ENCODE assay signal across 15 cellular contexts in the genomic region with DNA sequence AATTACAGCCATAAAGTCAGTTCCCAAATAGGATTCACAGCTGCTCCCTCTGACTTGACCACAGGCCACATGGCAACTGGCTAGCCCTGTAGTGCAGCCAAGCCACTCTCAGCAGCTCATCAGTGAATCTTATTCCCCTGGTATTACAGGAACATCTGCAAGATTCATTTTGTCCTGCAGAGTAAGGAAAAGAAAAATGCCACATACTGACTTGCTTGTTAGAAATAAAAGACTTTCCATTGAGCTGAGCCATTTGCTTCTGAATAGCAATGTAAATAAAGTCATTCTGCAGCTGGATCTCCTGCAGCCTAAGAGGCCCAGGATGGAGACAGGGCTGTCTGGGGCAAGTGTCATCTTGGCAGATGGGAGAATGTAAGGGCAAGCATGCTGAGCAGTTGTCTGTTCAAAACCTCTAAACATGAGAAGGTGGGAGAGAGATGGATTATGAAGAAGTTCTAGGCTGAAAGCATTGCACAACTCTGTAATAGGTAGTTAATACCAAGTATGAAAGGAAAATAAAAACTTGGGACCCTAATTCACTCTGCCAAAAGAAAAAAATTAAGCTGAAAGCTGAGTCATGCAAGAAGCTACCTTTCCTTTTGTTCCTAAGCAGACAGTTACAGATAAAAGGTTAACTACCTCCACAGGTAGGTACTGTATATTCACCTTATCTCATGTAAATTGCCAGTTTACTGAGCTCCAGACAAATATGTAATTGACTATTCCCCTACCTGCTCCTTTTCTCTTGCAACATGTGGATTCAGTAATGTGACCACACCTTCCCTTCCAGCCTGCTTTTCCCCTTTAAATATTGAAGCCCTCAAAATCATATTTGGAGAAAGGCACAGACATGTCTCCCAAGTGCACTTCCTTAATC.
A peak's percentile ranks its signal among the peaks of the same experiment; 100 is the strongest.
DNase-seq lines count a peak whose midpoint lies in the region; ATAC-seq, FAIRE-seq and TF ChIP-seq lines count a peak whose summit lies in the region.
"Had no signal": no experiment of that assay in that cellular context is flagged by ENCODE, and none has a peak within 500 bp of the region (broad histone marks: within the 10 kb centered on the region; RNA-seq: fewer than 3 reads in every experiment).

No MANE protein-coding gene starts in this region.

- peak overlapping the region; percentile 66 for H3K27ac Mint-ChIP-seq in endodermal cell
- H3K27ac Mint-ChIP-seq: activated CD8-positive, alpha-beta T cell treated with anti-CD3 and anti-CD28 coated beads for 36 hours; activated naive CD4-positive, alpha-beta T cell treated with anti-CD3 and anti-CD28 coated beads, Interleukin-2, amount 10 ng/mL, durations not matched to agents 7 days and 5 days; CD8-positive, alpha-beta T cell; T-helper 1 cell treated with Interleukin-12 subunit alpha and Interleukin-12 subunit beta and Interleukin-4 antibody, amounts not matched to agents 30 μg/mL and 1 μg/mL, for 36 hours had no signal

- no peaks in the 10 kb centered on the region for H3K27me3 ChIP-seq in endodermal cell (ENCODE audit: control insufficient read depth, insufficient read depth, low read length, poor library complexity, severe bottlenecking)
- no peaks in the 10 kb centered on the region for H3K27me3 ChIP-seq in osteoblast (ENCODE audit: insufficient read depth, low read length)
- H3K27me3 ChIP-seq: foreskin keratinocyte had no signal

- no peak for TF ChIP-seq CTCF in endodermal cell (conservative IDR thresholded peaks at IDR 0.05)
- no peak for TF ChIP-seq CTCF in osteoblast (IDR thresholded peaks at IDR 0.05; ENCODE audit: extremely low read depth, low read depth, low read length)
- TF ChIP-seq CTCF in D721Med (IDR thresholded peaks at IDR 0.05; ENCODE audit: insufficient read depth, missing control alignments): no peak

- DNase-seq in DMS53 treated with DMSO at 0.1 percent for 48 hours (lab: John Stamatoyannopoulos, UW; ENCODE audit: unreplicated experiment): peak; percentile 10
- DNase-seq in NCI-H187 treated with DMSO at 0.1 percent for 48 hours (lab: John Stamatoyannopoulos, UW): peak; percentile 13
- DNase-seq in endodermal cell: peak; percentile 71
- no peak for DNase-seq in osteoblast (ENCODE audit: insufficient read length, low spot score, missing footprints)
- DNase-seq in D721Med (ENCODE audit: insufficient read length, low spot score): no peak
- no peak for DNase-seq in NCI-H2107 (lab: John Stamatoyannopoulos, UW)
- DNase-seq: activated CD8-positive, alpha-beta T cell treated with anti-CD3 and anti-CD28 coated beads for 36 hours; activated naive CD4-positive, alpha-beta T cell treated with anti-CD3 and anti-CD28 coated beads, Interleukin-2, amount 10 ng/mL, durations not matched to agents 7 days and 5 days; CD8-positive, alpha-beta T cell; foreskin keratinocyte; stimulated activated CD4-positive, alpha-beta T cell treated with anti-CD3 and anti-CD28 coated beads, Interleukin-15, amount 100 ng/mL, for 24 hours had no signal

- peaks cover 76% of the 10 kb centered on the region for H3K9me3 ChIP-seq in endodermal cell (ENCODE audit: control insufficient read depth, low read length)
- no peaks in the 10 kb centered on the region for H3K9me3 ChIP-seq in osteoblast (ENCODE audit: low read depth, low read length)

- H2AFZ ChIP-seq in osteoblast (ENCODE audit: low read length): no peak overlapping the region

- H3K36me3 Mint-ChIP-seq in endodermal cell (ENCODE audit: low read depth): peaks cover 12% of the 10 kb centered on the region
- H3K36me3 Mint-ChIP-seq: activated naive CD4-positive, alpha-beta T cell treated with anti-CD3 and anti-CD28 coated beads, Interleukin-2, amount 10 ng/mL, durations not matched to agents 7 days and 5 days; CD8-positive, alpha-beta T cell had no signal

- peak overlapping the region; percentile 53 for H3K4me2 ChIP-seq in osteoblast (ENCODE audit: insufficient read depth, low read length)

- no peaks in the 10 kb centered on the region for H3K79me2 ChIP-seq in osteoblast (ENCODE audit: insufficient read depth, low read length)

- H3K9ac ChIP-seq in endodermal cell (ENCODE audit: extremely low read depth, low read length, poor library complexity, severe bottlenecking): no peak overlapping the region

- no peaks in the 10 kb centered on the region for H3K36me3 ChIP-seq in endodermal cell (ENCODE audit: control insufficient read depth, insufficient read depth, low read length)
- no peaks in the 10 kb centered on the region for H3K36me3 ChIP-seq in osteoblast (ENCODE audit: insufficient read depth, low read length)

- H3K27me3 Mint-ChIP-seq in endodermal cell (ENCODE audit: insufficient read depth): no peaks in the 10 kb centered on the region

- H4K20me1 ChIP-seq in osteoblast (ENCODE audit: insufficient read depth, low read length): no peaks in the 10 kb centered on the region

- H3K27ac ChIP-seq in endodermal cell (ENCODE audit: low read depth, low read length) (peak overlapping the region; percentile 81), osteoblast (ENCODE audit: low read depth, low read length) (peak overlapping the region; percentile 8)
- H3K27ac ChIP-seq: foreskin keratinocyte, HL-60 had no signal

- H3K9me3 Mint-ChIP-seq in endodermal cell: peaks cover 50% of the 10 kb centered on the region
- H3K9me3 Mint-ChIP-seq: activated CD8-positive, alpha-beta T cell treated with anti-CD3 and anti-CD28 coated beads for 36 hours; activated naive CD4-positive, alpha-beta T cell treated with anti-CD3 and anti-CD28 coated beads, Interleukin-2, amount 10 ng/mL, durations not matched to agents 7 days and 5 days; CD8-positive, alpha-beta T cell; T-helper 1 cell treated with Interleukin-12 subunit alpha and Interleukin-12 subunit beta and Interleukin-4 antibody, amounts not matched to agents 30 μg/mL and 1 μg/mL, for 36 hours had no signal

- ATAC-seq in GM19397 (IDR thresholded peaks at IDR 0.05; ENCODE audit: unreplicated experiment) (no peak), HG03460 (IDR thresholded peaks at IDR 0.05; ENCODE audit: unreplicated experiment) (no peak)
- ATAC-seq: activated CD8-positive, alpha-beta T cell treated with anti-CD3 and anti-CD28 coated beads for 36 hours; CD8-positive, alpha-beta T cell; foreskin keratinocyte had no signal

- peaks cover 21% of the 10 kb centered on the region for H3K4me1 Mint-ChIP-seq in endodermal cell
- H3K4me1 Mint-ChIP-seq: activated naive CD4-positive, alpha-beta T cell treated with anti-CD3 and anti-CD28 coated beads, Interleukin-2, amount 10 ng/mL, durations not matched to agents 7 days and 5 days had no signal

- H3K4me3 Mint-ChIP-seq in endodermal cell: no peak overlapping the region
- H3K4me3 Mint-ChIP-seq: activated CD8-positive, alpha-beta T cell treated with anti-CD3 and anti-CD28 coated beads for 36 hours; activated naive CD4-positive, alpha-beta T cell treated with anti-CD3 and anti-CD28 coated beads, Interleukin-2, amount 10 ng/mL, durations not matched to agents 7 days and 5 days; CD8-positive, alpha-beta T cell; T-helper 1 cell treated with Interleukin-12 subunit alpha and Interleukin-12 subunit beta and Interleukin-4 antibody, amounts not matched to agents 30 μg/mL and 1 μg/mL, for 36 hours had no signal

- FAIRE-seq in D721Med (lab: Jason Lieb, UNC): no peak

- H3K4me1 ChIP-seq in endodermal cell (ENCODE audit: control insufficient read depth, insufficient read depth, low read length): peaks cover 3% of the 10 kb centered on the region
- H3K4me1 ChIP-seq in osteoblast (ENCODE audit: insufficient read depth, low read length): peaks cover 34% of the 10 kb centered on the region
- H3K4me1 ChIP-seq: foreskin keratinocyte had no signal

- peak overlapping the region; percentile 63 for H3K4me3 ChIP-seq in endodermal cell (ENCODE audit: low read length)
- H3K4me3 ChIP-seq in osteoblast (ENCODE audit: insufficient read depth, low read length): no peak overlapping the region

Comparison
In these comparisons a context has a peak if more than half of its experiments do, and no peak if none do; other contexts are left out.
1. DNase-seq: peak in DMS53 treated with DMSO at 0.1 percent for 48 hours (single experiment), NCI-H187 treated with DMSO at 0.1 percent for 48 hours (single experiment) and endodermal cell (single experiment); none in osteoblast (single experiment), D721Med (single experiment) and NCI-H2107 (single experiment).